In genomic region chr3:145893331-145893730, GRCh38 we compare ENCODE assay signal across 31 cellular contexts.
"Had no signal": no experiment of that assay in that cellular context is flagged by ENCODE, and none has a peak within 500 bp of the region (broad histone marks: within the 10 kb centered on the region; RNA-seq: fewer than 3 reads in every experiment).

No MANE protein-coding gene starts in this region.

- ATAC-seq: activated naive CD4-positive, alpha-beta T cell treated with anti-CD3 and anti-CD28 coated beads, Interleukin-2, amount 50 U/mL, for 72 hours; activated T-cell treated with anti-CD3 and anti-CD28 coated beads, Interleukin-2, amount 50 U/mL, for 4 hours; body of pancreas had no signal

- FAIRE-seq: astrocyte, RCC 7860 had no signal

- DNase-seq: activated B cell treated with CpG ODN at 0.5 μM for 24 hours; activated CD4-positive, alpha-beta memory T cell treated with anti-CD3 and anti-CD28 coated beads for 36 hours; activated CD4-positive, alpha-beta T cell treated with anti-CD3 and anti-CD28 coated beads for 4 hours; activated CD4-positive, alpha-beta T cell treated with anti-CD3 and anti-CD28 coated beads, Interleukin-2, amount 50 U/mL, for 1 hour; activated CD4-positive, CD25-positive, alpha-beta regulatory T cell treated with anti-CD3 and anti-CD28 coated beads, Interleukin-2, amount 50 U/mL, for 72 hours; activated CD8-positive, alpha-beta memory T cell treated with anti-CD3 and anti-CD28 coated beads, Interleukin-2, amount 50 U/mL, for 4 hours; activated gamma-delta T cell treated with Interleukin-2 at 50 U/mL for 16 hours; activated naive CD4-positive, alpha-beta T cell treated with anti-CD3 and anti-CD28 coated beads for 36 hours; activated T-cell treated with anti-CD3 and anti-CD28 coated beads for 4 hours; activated T-cell treated with anti-CD3 and anti-CD28 coated beads, Interleukin-2, amount 50 U/mL, for 4 hours; adrenal gland; body of pancreas; NCI-H1105 treated with DMSO at 0.1 percent for 48 hours; NCI-H1436; NCI-H187 treated with DMSO at 0.1 percent for 48 hours; NCI-H2107; NCI-H2171; NCI-H510A; NCI-H526 treated with DMSO at 0.1 percent for 48 hours; NCI-H82; PC-9; Right ventricle myocardium superior; SW 1271; T-helper 1 cell; T-helper 2 cell; T-helper 9 cell had no signal

- H3K27me3 ChIP-seq: adrenal gland, body of pancreas, breast epithelium had no signal

- H3K4me3 ChIP-seq: adrenal gland, body of pancreas, breast epithelium, PC-9 had no signal

- H3K9me3 ChIP-seq: adrenal gland, body of pancreas, breast epithelium had no signal

- H3K36me3 ChIP-seq: adrenal gland, breast epithelium had no signal

- H3K27ac ChIP-seq: adrenal gland, body of pancreas, breast epithelium, PC-9, VCaP had no signal

- H3K4me1 ChIP-seq: adrenal gland, body of pancreas, breast epithelium had no signal
